9 cellular contexts compared by ENCODE assay signal in the genomic region with DNA sequence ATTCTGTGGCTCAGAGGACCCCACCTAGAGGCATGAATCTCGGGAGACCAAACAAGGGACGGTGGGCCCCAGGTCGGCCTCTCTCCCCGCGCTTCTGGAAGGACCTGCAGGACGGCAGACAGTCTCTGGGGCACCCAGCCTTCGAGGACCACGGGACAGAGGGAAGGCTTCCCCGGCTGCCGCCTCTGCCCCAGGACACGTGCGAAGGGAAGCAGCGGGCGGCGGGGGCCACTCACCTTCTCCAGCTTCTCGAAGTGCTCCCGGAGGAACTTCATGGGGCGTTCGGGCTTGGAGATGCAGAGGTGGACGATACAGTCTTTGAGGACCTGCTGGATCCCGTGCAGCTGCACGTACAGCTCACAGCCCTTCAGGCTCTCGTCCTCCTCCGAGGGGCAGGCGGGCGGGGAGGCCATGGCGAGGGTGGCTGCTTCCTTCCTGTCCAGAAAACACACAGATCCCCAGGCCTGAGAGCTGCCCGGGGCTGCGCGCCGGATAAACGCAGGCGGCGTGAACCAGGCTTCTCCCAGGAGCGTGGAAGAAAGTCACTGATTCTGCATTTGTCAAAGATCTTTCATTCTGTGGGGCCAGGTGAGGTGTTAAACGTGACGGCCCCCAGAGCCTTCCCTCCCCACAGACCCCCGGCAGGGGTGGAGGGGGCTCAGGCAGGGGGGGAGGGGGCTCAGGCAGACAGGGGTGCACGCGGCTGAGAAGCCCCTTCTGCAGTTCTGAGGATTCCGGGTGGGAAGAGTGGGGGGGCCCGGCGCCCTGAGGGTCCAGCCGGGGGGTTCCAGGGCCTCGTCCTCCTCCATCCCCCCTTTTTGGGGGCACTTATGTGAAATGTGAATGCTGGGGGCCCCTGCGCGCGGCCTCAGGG. TPM values are rescaled to one million over a fixed set of nuclear protein-coding genes. Genes with fewer than 3 reads are reported as not detected.
A peak's percentile ranks its signal among the peaks of the same experiment; 100 is the strongest.
DNase-seq lines count a peak whose midpoint lies in the region; ATAC-seq, FAIRE-seq and TF ChIP-seq lines count a peak whose summit lies in the region.
"Had no signal": no experiment of that assay in that cellular context is flagged by ENCODE, and none has a peak within 500 bp of the region (broad histone marks: within the 10 kb centered on the region; RNA-seq: fewer than 3 reads in every experiment).

No MANE protein-coding gene starts in this region.

- peaks cover 4% of the 10 kb centered on the region; the same call in 1 of the 2 replicates for H3K4me1 ChIP-seq in HUES6 (ENCODE audit: control insufficient read depth, insufficient read depth, low read length)
- H3K4me1 ChIP-seq in ascending aorta, result peaks cover 0 to 2% of the 10 kb centered on the region in 2 donors
- peaks cover 0 to 4% of the 10 kb centered on the region in 2 donors for H3K4me1 ChIP-seq in kidney (ENCODE audit: control insufficient read depth in 1 of 2, insufficient read depth in 1 of 2, low read depth in 1 of 2, low read length in 2 of 2)
- no peaks in the 10 kb centered on the region for H3K4me1 ChIP-seq in gastrocnemius medialis

- H3K36me3 ChIP-seq in HUES6 (ENCODE audit: control insufficient read depth, insufficient read depth, low read length) (no peaks in the 10 kb centered on the region), ascending aorta (no peaks in the 10 kb centered on the region), kidney (ENCODE audit: control insufficient read depth in 1 of 2, insufficient read depth in 2 of 2, low read length in 2 of 2) (no peaks in the 10 kb centered on the region), gastrocnemius medialis (no peaks in the 10 kb centered on the region)

- H3K27me3 ChIP-seq in HUES6 (ENCODE audit: control insufficient read depth, insufficient read depth, low read length) (no peaks in the 10 kb centered on the region), ascending aorta (no peaks in the 10 kb centered on the region), gastrocnemius medialis (peaks cover 8 to 11% (median 10%) of the 10 kb centered on the region in 3 donors)

- H3K9me3 ChIP-seq in HUES6 (ENCODE audit: control insufficient read depth, insufficient read depth, low read depth, low read length) (no peaks in the 10 kb centered on the region), ascending aorta (no peaks in the 10 kb centered on the region), kidney (ENCODE audit: control insufficient read depth in 1 of 2, low read length in 2 of 2) (no peaks in the 10 kb centered on the region), gastrocnemius medialis (no peaks in the 10 kb centered on the region)

- in situ Hi-C loops in gastrocnemius medialis (cut with MboI; ENCODE audit: low sequenced_read_pairs in 4 of 4), result no loop called here

- H3K27ac ChIP-seq in HUES6 (ENCODE audit: low read depth, low read length), result no peak overlapping the region
- H3K27ac ChIP-seq in ascending aorta, result no peak overlapping the region
- no peak overlapping the region for H3K27ac ChIP-seq in kidney (ENCODE audit: low read depth in 2 of 2, low read length in 2 of 2)
- H3K27ac ChIP-seq in gastrocnemius medialis, result peak overlapping the region in 3 of 4 donors; percentile 40 to 43 (median 41)

- DNase-seq in ascending aorta (ENCODE audit: low spot score in 2 of 2) (no peak), kidney (peak; percentile 75), gastrocnemius medialis (no peak), NCI-H510A treated with DMSO at 0.1 percent for 48 hours (lab: John Stamatoyannopoulos, UW) (no peak), H54 (ENCODE audit: insufficient read length, low spot score) (no peak)
- DNase-seq: activated CD4-positive, alpha-beta T cell treated with anti-CD3 and anti-CD28 coated beads, Interleukin-2, amount 50 U/mL, for 48 hours; NCI-H526 treated with DMSO at 0.1 percent for 48 hours had no signal

- ATAC-seq in gastrocnemius medialis (no peak), GM21447 (IDR thresholded peaks at IDR 0.05; ENCODE audit: unreplicated experiment) (no peak)

- TF ChIP-seq POLR2A in gastrocnemius medialis (IDR thresholded peaks at IDR 0.05) (no peak), H54 (IDR thresholded peaks at IDR 0.05; ENCODE audit: low read depth, low read length) (no peak)

- TF ChIP-seq CTCF in ascending aorta (IDR thresholded peaks at IDR 0.05) (no peak), kidney (IDR thresholded peaks at IDR 0.05; ENCODE audit: borderline replicate concordance, extremely low read depth, insufficient read depth) (no peak), gastrocnemius medialis (IDR thresholded peaks at IDR 0.05 in 4 of 5, conservative IDR thresholded peaks at IDR 0.05 in 1 of 5) (no peak)

- FAIRE-seq in kidney (lab: Jason Lieb, UNC) (no peak), H54 (lab: Jason Lieb, UNC) (no peak)

- H3K4me3 ChIP-seq in HUES6 (ENCODE audit: low read depth, low read length), result peak overlapping the region; percentile 39; the same call in 1 of the 2 replicates
- peak overlapping the region; percentile 64 to 70 for H3K4me3 ChIP-seq in ascending aorta
- H3K4me3 ChIP-seq in kidney (ENCODE audit: low read length in 2 of 2), result peak overlapping the region in 1 of 2 donors; percentile 43
- H3K4me3 ChIP-seq in gastrocnemius medialis, result peak overlapping the region; percentile 34 to 53 (median 48)

- H3K9ac ChIP-seq in HUES6 (ENCODE audit: low read length) (no peak overlapping the region), kidney (ENCODE audit: low read length in 2 of 2) (no peak overlapping the region)

- intact Hi-C loops in ascending aorta (cut with DNase I), result no loop called here
- intact Hi-C loops in kidney (cut with DNase I), result no loop called here
- intact Hi-C loops in gastrocnemius medialis (cut with DNase I; ENCODE audit: low total_unique reads), result no loop called here

RNA-seq across cellular contexts. Expression of a gene that starts 15.2 kb away (rescaled TPM):
- total RNA-seq in ascending aorta (20.5 TPM), kidney (29.7 TPM), gastrocnemius medialis (10 to 100 TPM; 22.4 to 36.2 (median 30.6) TPM)
- 11.6 TPM for polyA plus RNA-seq in kidney (ENCODE audit: insufficient read depth, low read depth, low replicate concordance)

RNA-seq across cellular contexts. Expression of a gene that starts 15.8 kb away (rescaled TPM):
- total RNA-seq in ascending aorta, result 13.0 TPM
- 15.9 TPM for total RNA-seq in kidney
- polyA plus RNA-seq in kidney (ENCODE audit: insufficient read depth, low read depth, low replicate concordance), result 21.4 TPM
- 10 to 100 TPM in 1 of 4 donors, 1 to 10 TPM in 3; 1.2 to 12.5 (median 3.6) TPM for total RNA-seq in gastrocnemius medialis

Comparison
In these comparisons a context has a peak if more than half of its experiments do, and no peak if none do; other contexts are left out.
1. H3K27ac ChIP-seq: peak in gastrocnemius medialis (3 of 4); none in HUES6 (single experiment), ascending aorta (0 of 2) and kidney (0 of 2).